In genomic region chr3:148178508-148178907, GRCh38 we compare ENCODE assay signal across 11 cellular contexts.
DNase-seq lines count a peak whose midpoint lies in the region; ATAC-seq and TF ChIP-seq lines count a peak whose summit lies in the region.
"Had no signal": no experiment of that assay in that cellular context is flagged by ENCODE, and none has a peak within 500 bp of the region (broad histone marks: within the 10 kb centered on the region; RNA-seq: fewer than 3 reads in every experiment).

No MANE protein-coding gene starts in this region.

- peaks cover 9% of the 10 kb centered on the region for H3K4me1 ChIP-seq in A673 (ENCODE audit: insufficient read depth, low read length, poor library complexity, severe bottlenecking)
- no peaks in the 10 kb centered on the region for H3K4me1 ChIP-seq in PC-3 (ENCODE audit: insufficient read depth, low read length)
- H3K4me1 ChIP-seq: esophagus muscularis mucosa, upper lobe of right lung had no signal

- TF ChIP-seq POLR2A in GM18505 (IDR thresholded peaks at IDR 0.05; ENCODE audit: borderline replicate concordance, extremely low read depth, insufficient read depth, insufficient read length) = no peak

- H3K36me3 ChIP-seq in A673 (ENCODE audit: insufficient read depth, low read length, poor library complexity, severe bottlenecking) (no peaks in the 10 kb centered on the region), PC-3 (ENCODE audit: low read depth, low read length) (no peaks in the 10 kb centered on the region)
- H3K36me3 ChIP-seq: esophagus muscularis mucosa, upper lobe of right lung had no signal

- no peaks in the 10 kb centered on the region for H3K9me3 ChIP-seq in A673 (ENCODE audit: low read depth, low read length, poor library complexity, severe bottlenecking)
- no peaks in the 10 kb centered on the region for H3K9me3 ChIP-seq in PC-3 (ENCODE audit: low read length)
- H3K9me3 ChIP-seq: esophagus muscularis mucosa, upper lobe of right lung had no signal

- CTCF ChIA-PET in A673 (lab: Charles Lee) (no interaction called here), PC-3 (lab: Charles Lee) (no interaction called here)

- no peak overlapping the region for H3K4me2 ChIP-seq in PC-3 (ENCODE audit: low read length)

- H3K79me2 ChIP-seq in PC-3 (ENCODE audit: low read length) = no peaks in the 10 kb centered on the region

- peaks cover 61% of the 10 kb centered on the region for H3K27me3 ChIP-seq in A673 (replicated peaks; ENCODE audit: insufficient read depth, low read depth, low read length, poor library complexity)
- no peaks in the 10 kb centered on the region for H3K27me3 ChIP-seq in PC-3 (ENCODE audit: low read length)
- H3K27me3 ChIP-seq: esophagus muscularis mucosa, upper lobe of right lung had no signal

- no peak for TF ChIP-seq CTCF in A673 (conservative IDR thresholded peaks at IDR 0.05; ENCODE audit: low read depth, low read length)
- TF ChIP-seq CTCF in PC-3 (conservative IDR thresholded peaks at IDR 0.05; ENCODE audit: low read depth, low read length) = no peak

- ATAC-seq in PC-3 (no peak; the same call in 1 of the 2 replicates), HG02840 (IDR thresholded peaks at IDR 0.05; ENCODE audit: low FRiP score, unreplicated experiment) (no peak), GM18505 (IDR thresholded peaks at IDR 0.05; ENCODE audit: unreplicated experiment) (no peak), GM21367 (IDR thresholded peaks at IDR 0.05; ENCODE audit: unreplicated experiment) (no peak)
- ATAC-seq: upper lobe of right lung had no signal

- no TSS peak for BruUV-seq in A673 (replicated peaks; lab: Mats Ljungman, UMichigan)
- no TSS peak for BruUV-seq in PC-3 (replicated peaks; lab: Mats Ljungman, UMichigan)

- H2AFZ ChIP-seq in PC-3 (ENCODE audit: low read length) = no peak overlapping the region

- H3K27ac ChIP-seq in A673 (ENCODE audit: low read depth, low read length, poor library complexity, severe bottlenecking) = no peak overlapping the region
- H3K27ac ChIP-seq in PC-3 (ENCODE audit: low read length) = no peak overlapping the region
- H3K27ac ChIP-seq: esophagus muscularis mucosa, upper lobe of right lung had no signal

- no peaks in the 10 kb centered on the region for H3F3A ChIP-seq in PC-3 (ENCODE audit: low read length, unreplicated experiment)

- POLR2A ChIA-PET in A673 (lab: Charles Lee; ENCODE audit: low non-redundant PET) = no interaction called here
- POLR2A ChIA-PET in PC-3 (lab: Charles Lee; ENCODE audit: unreplicated experiment) = no interaction called here

- intact Hi-C loops in A673 (cut with micrococcal nuclease; ENCODE audit: unreplicated experiment) = no loop called here
- intact Hi-C loops in PC-3 (cut with micrococcal nuclease) = no loop called here

- H3K4me3 ChIP-seq in A673 (ENCODE audit: low read depth, low read length, poor library complexity, severe bottlenecking) (no peak overlapping the region), PC-3 (ENCODE audit: low read length) (no peak overlapping the region)
- H3K4me3 ChIP-seq: esophagus muscularis mucosa, upper lobe of right lung had no signal

- H3K9me2 ChIP-seq in PC-3 (replicated peaks; ENCODE audit: low read length) = no peaks in the 10 kb centered on the region

- DNase-seq in A673 (ENCODE audit: low spot score) (peak; percentile 89), NCI-H1417 treated with DMSO at 0.1 percent for 48 hours (lab: John Stamatoyannopoulos, UW) (peak; percentile 21), PC-3 (peak; percentile 7), foreskin melanocyte (peak; percentile 79), cerebellar cortex (ENCODE audit: low spot score) (no peak)
- DNase-seq: activated CD4-positive, alpha-beta T cell treated with anti-CD3 and anti-CD28 coated beads, Interleukin-2, amount 50 U/mL, for 48 hours; upper lobe of right lung had no signal

- H4K20me1 ChIP-seq in PC-3 (ENCODE audit: low read length) = no peaks in the 10 kb centered on the region

- H3K9ac ChIP-seq in PC-3 (ENCODE audit: low read length) = no peak overlapping the region
